33 cellular contexts compared by ENCODE assay signal in genomic region chr4:156523991-156524390, GRCh38.
"Had no signal": no experiment of that assay in that cellular context is flagged by ENCODE, and none has a peak within 500 bp of the region (broad histone marks: within the 10 kb centered on the region; RNA-seq: fewer than 3 reads in every experiment).

No MANE protein-coding gene starts in this region.

- DNase-seq: activated CD4-positive, alpha-beta memory T cell treated with anti-CD3 and anti-CD28 coated beads, Interleukin-2, amount 10 ng/mL, durations not matched to agents 7 days and 5 days; activated CD4-positive, alpha-beta T cell treated with anti-CD3 and anti-CD28 coated beads for 36 hours; activated CD4-positive, alpha-beta T cell treated with anti-CD3 and anti-CD28 coated beads, Interleukin-2, amount 10 ng/mL, durations not matched to agents 24 days and 14 days; activated CD4-positive, alpha-beta T cell treated with anti-CD3 and anti-CD28 coated beads, Interleukin-2, amount 50 U/mL, for 4 hours; activated CD4-positive, CD25-positive, alpha-beta regulatory T cell; activated CD4-positive, CD25-positive, alpha-beta regulatory T cell treated with anti-CD3 and anti-CD28 coated beads, Interleukin-2, amount 50 U/mL, for 72 hours; activated CD8-positive, alpha-beta memory T cell treated with anti-CD3 and anti-CD28 coated beads, Interleukin-2, amount 50 U/mL, for 48 hours; activated effector memory CD4-positive, alpha-beta T cell treated with Interleukin-2 at 50 U/mL for 16 hours; activated gamma-delta T cell treated with Interleukin-2 at 50 U/mL for 16 hours; activated naive CD4-positive, alpha-beta T cell treated with anti-CD3 and anti-CD28 coated beads, Interleukin-2, amount 50 U/mL, for 16 hours; activated naive CD4-positive, alpha-beta T cell treated with Interleukin-2 at 50 U/mL for 16 hours; activated T-cell treated with anti-CD3 and anti-CD28 coated beads for 4 hours; activated T-cell treated with anti-CD3 and anti-CD28 coated beads, Interleukin-2, amount 50 U/mL, for 4 hours; amniotic stem cell; anterior cingulate cortex; brain microvascular endothelial cell; cortex of kidney; dermis blood vessel endothelial cell; effector CD4-positive, alpha-beta T cell; effector memory CD8-positive, alpha-beta T cell; erythroblast; foreskin fibroblast; gastrocnemius medialis; glutamatergic neuron; heart left ventricle; T-helper 1 cell; T-helper 17 cell; T1000 had no signal

- H3K4me3 Mint-ChIP-seq: activated CD4-positive, alpha-beta memory T cell treated with anti-CD3 and anti-CD28 coated beads, Interleukin-2, amount 10 ng/mL, durations not matched to agents 7 days and 5 days; activated CD4-positive, alpha-beta T cell treated with anti-CD3 and anti-CD28 coated beads for 36 hours; activated CD4-positive, alpha-beta T cell treated with anti-CD3 and anti-CD28 coated beads, Interleukin-2, amount 10 ng/mL, durations not matched to agents 24 days and 14 days; activated naive CD8-positive, alpha-beta T cell; activated T-cell treated with anti-CD3 and anti-CD28 coated beads, Interleukin-2, amount 50 U/mL, for 4 hours; activated T-helper 17 cell treated with anti-CD3 and anti-CD28 coated beads, Interleukin-2, amount 50 U/mL, for 72 hours; central memory CD8-positive, alpha-beta T cell; effector memory CD8-positive, alpha-beta T cell; T-helper 17 cell; T-helper 2 cell treated with Interferon-gamma antibody and Interleukin-4, amounts not matched to agents 5 μg/mL and 100 μg/mL, for 36 hours had no signal

- ATAC-seq: activated CD4-positive, alpha-beta T cell treated with anti-CD3 and anti-CD28 coated beads for 36 hours; activated T-cell treated with anti-CD3 and anti-CD28 coated beads, Interleukin-2, amount 50 U/mL, for 4 hours; activated T-helper 17 cell treated with anti-CD3 and anti-CD28 coated beads, Interleukin-2, amount 50 U/mL, for 72 hours; effector memory CD8-positive, alpha-beta T cell; gastrocnemius medialis; heart left ventricle; T-helper 17 cell had no signal

- H3K27ac ChIP-seq: brain microvascular endothelial cell, esophagus muscularis mucosa, gastrocnemius medialis, heart left ventricle had no signal

- H3K9me3 Mint-ChIP-seq: activated CD4-positive, alpha-beta T cell treated with anti-CD3 and anti-CD28 coated beads, Interleukin-2, amount 10 ng/mL, durations not matched to agents 24 days and 14 days; T-helper 2 cell treated with Interferon-gamma antibody and Interleukin-4, amounts not matched to agents 5 μg/mL and 100 μg/mL, for 36 hours had no signal

- H3K4me1 ChIP-seq: esophagus muscularis mucosa, gastrocnemius medialis, heart left ventricle had no signal

- H3K27me3 ChIP-seq: brain microvascular endothelial cell, esophagus muscularis mucosa, gastrocnemius medialis, heart left ventricle had no signal

- H3K4me3 ChIP-seq: esophagus muscularis mucosa, gastrocnemius medialis, heart left ventricle had no signal

- H3K4me1 Mint-ChIP-seq: activated CD4-positive, alpha-beta memory T cell treated with anti-CD3 and anti-CD28 coated beads, Interleukin-2, amount 10 ng/mL, durations not matched to agents 7 days and 5 days; activated CD4-positive, alpha-beta T cell treated with anti-CD3 and anti-CD28 coated beads for 36 hours; activated CD4-positive, alpha-beta T cell treated with anti-CD3 and anti-CD28 coated beads, Interleukin-2, amount 10 ng/mL, durations not matched to agents 24 days and 14 days; activated T-helper 17 cell treated with anti-CD3 and anti-CD28 coated beads, Interleukin-2, amount 50 U/mL, for 72 hours; central memory CD8-positive, alpha-beta T cell; T-helper 17 cell had no signal

- H3K36me3 ChIP-seq: brain microvascular endothelial cell, esophagus muscularis mucosa, gastrocnemius medialis, heart left ventricle had no signal

- H3K36me3 Mint-ChIP-seq: activated naive CD8-positive, alpha-beta T cell had no signal

- H3K27ac Mint-ChIP-seq: activated CD4-positive, alpha-beta memory T cell treated with anti-CD3 and anti-CD28 coated beads, Interleukin-2, amount 10 ng/mL, durations not matched to agents 7 days and 5 days; activated CD4-positive, alpha-beta T cell treated with anti-CD3 and anti-CD28 coated beads for 36 hours; activated CD4-positive, alpha-beta T cell treated with anti-CD3 and anti-CD28 coated beads, Interleukin-2, amount 10 ng/mL, durations not matched to agents 24 days and 14 days; activated naive CD8-positive, alpha-beta T cell; activated T-helper 17 cell treated with anti-CD3 and anti-CD28 coated beads, Interleukin-2, amount 50 U/mL, for 72 hours; effector memory CD8-positive, alpha-beta T cell; T-helper 17 cell; T-helper 2 cell treated with Interferon-gamma antibody and Interleukin-4, amounts not matched to agents 5 μg/mL and 100 μg/mL, for 36 hours had no signal

- H3K9me3 ChIP-seq: esophagus muscularis mucosa, gastrocnemius medialis, heart left ventricle had no signal

- H3K27me3 Mint-ChIP-seq: activated CD4-positive, alpha-beta memory T cell treated with anti-CD3 and anti-CD28 coated beads, Interleukin-2, amount 10 ng/mL, durations not matched to agents 7 days and 5 days; activated CD4-positive, alpha-beta T cell treated with anti-CD3 and anti-CD28 coated beads for 36 hours; activated CD4-positive, alpha-beta T cell treated with anti-CD3 and anti-CD28 coated beads, Interleukin-2, amount 10 ng/mL, durations not matched to agents 24 days and 14 days; activated naive CD8-positive, alpha-beta T cell; activated T-helper 17 cell treated with anti-CD3 and anti-CD28 coated beads, Interleukin-2, amount 50 U/mL, for 72 hours; central memory CD8-positive, alpha-beta T cell; effector memory CD8-positive, alpha-beta T cell; T-helper 17 cell had no signal
